ENCODE assay signal across 32 cellular contexts in the genomic region with DNA sequence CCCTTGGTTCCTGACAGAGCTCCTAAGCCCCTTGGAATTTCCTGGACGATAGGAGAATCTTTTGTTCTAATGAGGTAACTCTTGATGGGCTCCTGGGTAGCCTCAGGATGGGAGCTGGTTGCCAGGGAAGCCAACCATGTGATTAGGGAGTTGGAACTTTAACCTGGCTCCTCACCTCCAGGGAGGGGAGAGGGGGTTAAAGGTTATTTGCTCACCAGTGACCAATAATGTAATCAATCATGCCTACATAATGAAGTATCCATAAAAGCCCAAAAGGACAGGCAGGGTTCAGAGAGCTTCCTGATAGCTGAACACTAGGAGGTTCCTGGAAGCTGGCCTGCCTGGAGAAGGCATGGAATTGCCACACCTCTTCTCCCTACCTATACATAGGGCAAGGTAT.
"Had no signal": no experiment of that assay in that cellular context is flagged by ENCODE, and none has a peak within 500 bp of the region (broad histone marks: within the 10 kb centered on the region; RNA-seq: fewer than 3 reads in every experiment).

No MANE protein-coding gene starts in this region.

- H3K9me3 Mint-ChIP-seq: activated naive CD4-positive, alpha-beta T cell treated with anti-CD3 and anti-CD28 coated beads for 36 hours had no signal

- H3K27ac Mint-ChIP-seq: activated CD4-positive, alpha-beta memory T cell treated with anti-CD3 and anti-CD28 coated beads for 36 hours; activated CD4-positive, alpha-beta T cell treated with anti-CD3 and anti-CD28 coated beads, Interleukin-2, amount 10 ng/mL, durations not matched to agents 24 days and 14 days; activated naive CD4-positive, alpha-beta T cell treated with anti-CD3 and anti-CD28 coated beads for 36 hours; activated naive CD8-positive, alpha-beta T cell treated with anti-CD3 and anti-CD28 coated beads for 36 hours; activated T-helper 1 cell treated with anti-CD3 and anti-CD28 coated beads, Interleukin-12 subunit alpha, Interleukin-12 subunit beta, Interleukin-2, Interleukin-4 antibody, amounts not matched to agents 30 ng/mL and 10 ng/mL and 1 ng/mL, durations not matched to agents 14 hours and 24 hours and 36 hours; natural killer cell treated with Interleukin-12 subunit alpha and Interleukin-12 subunit beta and Interleukin-15 and Interleukin-18, amount 100 ng/mL, for 72 hours had no signal

- ATAC-seq: body of pancreas; gastrocnemius medialis; left cardiac atrium; lower lobe of right lung; natural killer cell treated with Interleukin-12 subunit alpha and Interleukin-12 subunit beta and Interleukin-15 and Interleukin-18, amount 100 ng/mL, for 72 hours had no signal

- H3K4me3 ChIP-seq: adrenal gland, body of pancreas, cardiac muscle cell, colonic mucosa, dorsolateral prefrontal cortex, gastrocnemius medialis, lower lobe of right lung, right atrium auricular region, spleen, suprapubic skin, tibial artery had no signal

- H2AFZ ChIP-seq: parathyroid adenoma had no signal

- H3K27ac ChIP-seq: adrenal gland, body of pancreas, cardiac muscle cell, colonic mucosa, dorsolateral prefrontal cortex, gastrocnemius medialis, lower lobe of right lung, parathyroid adenoma, right atrium auricular region, spleen, suprapubic skin, tibial artery, WERI-Rb-1 had no signal

- DNase-seq: activated CD4-positive, alpha-beta memory T cell treated with anti-CD3 and anti-CD28 coated beads for 36 hours; activated CD4-positive, alpha-beta T cell treated with anti-CD3 and anti-CD28 coated beads, Interleukin-2, amount 10 ng/mL, durations not matched to agents 24 days and 14 days; activated CD4-positive, CD25-positive, alpha-beta regulatory T cell treated with anti-CD3 and anti-CD28 coated beads, Interleukin-2, amount 50 U/mL, for 72 hours; activated CD8-positive, alpha-beta memory T cell treated with anti-CD3 and anti-CD28 coated beads, Interleukin-2, amount 50 U/mL, for 4 hours; activated effector memory CD4-positive, alpha-beta T cell treated with anti-CD3 and anti-CD28 coated beads, Interleukin-2, amount 50 U/mL, for 16 hours; activated naive CD4-positive, alpha-beta T cell treated with anti-CD3 and anti-CD28 coated beads for 36 hours; activated naive CD8-positive, alpha-beta T cell treated with anti-CD3 and anti-CD28 coated beads for 36 hours; activated T-cell treated with anti-CD3 and anti-CD28 coated beads, Interleukin-2, amount 50 U/mL, for 1 hour; adrenal gland; aorta; body of pancreas; cerebellar nuclear complex; colonic mucosa; dorsolateral prefrontal cortex; effector memory CD4-positive, alpha-beta T cell; erythroblast; gastrocnemius medialis; glutamatergic neuron; left cardiac atrium; lower lobe of right lung; mesenchymal stem cell; nucleus accumbens; spleen; stimulated activated naive CD4-positive, alpha-beta T cell; tibial artery; WERI-Rb-1 had no signal

- H3K9me3 ChIP-seq: adrenal gland, body of pancreas, colonic mucosa, gastrocnemius medialis, lower lobe of right lung, right atrium auricular region, suprapubic skin, tibial artery had no signal

- H3K36me3 ChIP-seq: cardiac muscle cell, colonic mucosa had no signal

- H3K4me1 ChIP-seq: colonic mucosa, parathyroid adenoma had no signal

- H3K27me3 Mint-ChIP-seq: activated CD4-positive, alpha-beta memory T cell treated with anti-CD3 and anti-CD28 coated beads for 36 hours; activated CD4-positive, alpha-beta T cell treated with anti-CD3 and anti-CD28 coated beads, Interleukin-2, amount 10 ng/mL, durations not matched to agents 24 days and 14 days; activated naive CD8-positive, alpha-beta T cell treated with anti-CD3 and anti-CD28 coated beads for 36 hours; natural killer cell treated with Interleukin-12 subunit alpha and Interleukin-12 subunit beta and Interleukin-15 and Interleukin-18, amount 100 ng/mL, for 72 hours had no signal

- H3K9ac ChIP-seq: parathyroid adenoma had no signal

- H3K4me3 Mint-ChIP-seq: activated CD4-positive, alpha-beta memory T cell treated with anti-CD3 and anti-CD28 coated beads for 36 hours; activated CD4-positive, alpha-beta T cell treated with anti-CD3 and anti-CD28 coated beads, Interleukin-2, amount 10 ng/mL, durations not matched to agents 24 days and 14 days; activated naive CD4-positive, alpha-beta T cell treated with anti-CD3 and anti-CD28 coated beads for 36 hours; activated naive CD8-positive, alpha-beta T cell treated with anti-CD3 and anti-CD28 coated beads for 36 hours; activated T-helper 1 cell treated with anti-CD3 and anti-CD28 coated beads, Interleukin-12 subunit alpha, Interleukin-12 subunit beta, Interleukin-2, Interleukin-4 antibody, amounts not matched to agents 30 ng/mL and 10 ng/mL and 1 ng/mL, durations not matched to agents 14 hours and 24 hours and 36 hours; natural killer cell treated with Interleukin-12 subunit alpha and Interleukin-12 subunit beta and Interleukin-15 and Interleukin-18, amount 100 ng/mL, for 72 hours had no signal

- H3K27me3 ChIP-seq: adrenal gland, body of pancreas, cardiac muscle cell, colonic mucosa, dorsolateral prefrontal cortex, gastrocnemius medialis, right atrium auricular region, spleen, suprapubic skin, tibial artery had no signal
